ENCODE assay signal across 8 cellular contexts in genomic region chr2:11583840-11584529, GRCh38. TPM values are rescaled to one million over a fixed set of nuclear protein-coding genes. Genes with fewer than 3 reads are reported as not detected.
DNase-seq lines count a peak whose midpoint lies in the region; ATAC-seq, FAIRE-seq and TF ChIP-seq lines count a peak whose summit lies in the region.

No MANE protein-coding gene starts in this region.

- no peaks in the 10 kb centered on the region for H3K27me3 Mint-ChIP-seq in central memory CD8-positive, alpha-beta T cell

- 48 to 49% methylated on average over 14 of the region's 14 CpGs for WGBS in lower leg skin, 2 donors

- peak overlapping the region; percentile 75 for H3K27ac ChIP-seq in ACC112 (ENCODE audit: low read depth, low read length)

- H3K27me3 ChIP-seq in ACC112 (ENCODE audit: insufficient read depth, low read length): peaks cover 16% of the 10 kb centered on the region

- H2AFZ ChIP-seq in ACC112 (ENCODE audit: low read length, unreplicated experiment): no peak overlapping the region

- no peaks in the 10 kb centered on the region for H3K79me2 ChIP-seq in ACC112 (ENCODE audit: control insufficient read depth, insufficient read depth, low read length, unreplicated experiment)

- no peaks in the 10 kb centered on the region for H3K36me3 ChIP-seq in ACC112 (ENCODE audit: insufficient read depth, low read length)

- no peak for TF ChIP-seq POLR2A in lower leg skin (IDR thresholded peaks at IDR 0.05)

- no peak overlapping the region for H3K4me3 ChIP-seq in ACC112 (ENCODE audit: low read depth, low read length)
- no peak overlapping the region for H3K4me3 ChIP-seq in lower leg skin (ENCODE audit: low read depth, poor library complexity, severe bottlenecking)

- peak; percentile 81 for FAIRE-seq in GM18507 (lab: Jason Lieb, UNC)

- no peak overlapping the region for H3K4me3 Mint-ChIP-seq in central memory CD8-positive, alpha-beta T cell

- no peak overlapping the region for H3K27ac Mint-ChIP-seq in central memory CD8-positive, alpha-beta T cell (ENCODE audit: low read depth)

- no peaks in the 10 kb centered on the region for H3K4me1 Mint-ChIP-seq in central memory CD8-positive, alpha-beta T cell

- peak; percentile 64 for ATAC-seq in HG03039 (IDR thresholded peaks at IDR 0.05; ENCODE audit: unreplicated experiment)
- ATAC-seq in central memory CD8-positive, alpha-beta T cell (replicated peaks; ENCODE audit: extremely low read depth, poor library complexity, severe bottlenecking): peak; percentile 52

- intact Hi-C loops in lower leg skin (cut with DNase I; ENCODE audit: low total_unique reads): loop anchor here (5.0 kb wide), 1 partner anchor 107 kb away; no protein-coding TSS in a partner anchor

- TF ChIP-seq CTCF in lower leg skin (IDR thresholded peaks at IDR 0.05): peak in 1 of 3 donors; percentile 21

- H3K4me1 ChIP-seq in ACC112 (ENCODE audit: control insufficient read depth, insufficient read depth, low read length, unreplicated experiment): peaks cover 13% of the 10 kb centered on the region

- H3K36me3 Mint-ChIP-seq in central memory CD8-positive, alpha-beta T cell (ENCODE audit: insufficient read depth): peaks cover 2% of the 10 kb centered on the region

- DNase-seq in GM18507 (ENCODE audit: extremely low spot score, insufficient read length, low read depth): peak; percentile 72
- peak; percentile 48 for DNase-seq in NCI-H2196 treated with DMSO at 0.1 percent for 48 hours (lab: John Stamatoyannopoulos, UW; ENCODE audit: unreplicated experiment)
- DNase-seq in activated CD4-positive, CD25-positive, alpha-beta regulatory T cell (lab: John Stamatoyannopoulos, UW): peak in 3 of 4 experiments; percentile 19 to 66 (median 65)
- peak in 1 of 2 donors; percentile 21 for DNase-seq in central memory CD8-positive, alpha-beta T cell (ENCODE audit: low spot score in 2 of 2)
- peak; percentile 81 to 92 for DNase-seq in lower leg skin (ENCODE audit: low spot score in 2 of 2)
- DNase-seq in stimulated activated CD4-positive, alpha-beta T cell treated with anti-CD3 and anti-CD28 coated beads, TNF-alpha, amount 100 ng/mL, for 1 hour (ENCODE audit: low read depth in 3 of 3, low spot score in 1 of 3): peak; percentile 6 to 78 (median 29)

- H3K9me3 Mint-ChIP-seq in central memory CD8-positive, alpha-beta T cell: no peaks in the 10 kb centered on the region

RNA-seq across cellular contexts. Expression of gene GREB1, which starts 50.1 kb away (rescaled TPM):
- total RNA-seq in lower leg skin: 10 to 100 TPM in 1 of 4 donors, 1 to 10 TPM in 3; 2.4 to 12.2 (median 4.0) TPM
